In the genomic region with DNA sequence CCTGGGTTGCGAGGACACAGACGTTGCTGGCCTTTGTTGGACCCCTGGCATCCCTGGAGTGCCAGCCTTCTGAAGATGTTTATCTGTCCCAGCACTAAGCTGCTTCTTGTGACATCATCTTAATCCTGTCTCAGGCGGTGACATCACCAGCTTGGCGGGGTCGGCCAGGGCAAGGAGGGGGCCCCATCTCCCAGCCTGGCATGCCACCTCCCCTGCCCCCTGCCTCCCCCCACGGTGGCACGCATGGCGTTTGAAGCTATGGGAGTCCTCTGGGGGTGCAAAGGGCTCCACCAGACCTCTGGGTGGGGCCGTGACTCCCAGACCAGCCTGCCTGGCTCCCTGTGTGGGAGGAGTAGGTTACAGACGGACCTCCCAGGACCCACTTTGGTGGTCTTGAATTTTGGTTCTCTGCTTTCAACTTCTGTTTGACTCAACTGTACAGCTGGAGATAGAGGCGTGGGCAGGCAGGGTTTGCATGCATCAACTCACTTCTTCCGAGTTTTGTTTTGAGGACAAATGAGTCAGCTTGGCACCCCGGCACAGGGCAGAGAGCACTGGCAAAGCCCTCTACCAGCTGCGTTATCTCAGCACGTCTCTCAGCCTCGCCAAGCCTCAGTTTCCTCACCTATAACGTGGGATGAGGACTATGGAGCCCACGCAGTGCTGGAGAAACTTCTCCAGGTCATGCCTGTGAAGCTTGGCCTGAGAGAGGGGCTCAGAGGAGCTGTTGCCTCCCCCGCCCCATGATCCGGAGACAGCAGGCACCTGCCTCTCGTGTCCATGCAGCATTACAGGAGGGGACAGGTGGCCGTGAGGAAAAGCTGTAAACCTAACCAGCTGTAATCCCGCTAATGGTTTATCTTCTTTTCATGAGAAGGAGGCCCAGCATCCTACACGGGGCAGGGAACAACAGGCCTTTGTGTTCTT, we compare ENCODE assay signal across 11 cellular contexts. TPM values are rescaled to one million over a fixed set of nuclear protein-coding genes. Genes with fewer than 3 reads are reported as not detected.
A peak's percentile ranks its signal among the peaks of the same experiment; 100 is the strongest.
DNase-seq lines count a peak whose midpoint lies in the region; ATAC-seq, FAIRE-seq and TF ChIP-seq lines count a peak whose summit lies in the region.
"Had no signal": no experiment of that assay in that cellular context is flagged by ENCODE, and none has a peak within 500 bp of the region (broad histone marks: within the 10 kb centered on the region; RNA-seq: fewer than 3 reads in every experiment).

No MANE protein-coding gene starts in this region.

- H4K91ac ChIP-seq in neuronal stem cell (ENCODE audit: low read depth, low read length, poor library complexity) = no peak overlapping the region

- peak overlapping the region; percentile 62 for H3K18ac ChIP-seq in neuronal stem cell (ENCODE audit: low read length)

- H4K8ac ChIP-seq in neuronal stem cell (ENCODE audit: low read depth, low read length) = no peak overlapping the region

- no peaks in the 10 kb centered on the region for H3K36me3 Mint-ChIP-seq in HFFc6 (ENCODE audit: low read depth)
- no peaks in the 10 kb centered on the region for H3K36me3 Mint-ChIP-seq in CD14-positive monocyte
- H3K36me3 Mint-ChIP-seq: IgD-negative memory B cell had no signal

- H2AFZ ChIP-seq in neuronal stem cell (ENCODE audit: low read length) = peak overlapping the region; percentile 36

- peak overlapping the region; percentile 76 for H2AK5ac ChIP-seq in neuronal stem cell (ENCODE audit: low read depth, low read length)

- no peak overlapping the region for H3K4ac ChIP-seq in neuronal stem cell (ENCODE audit: low read length)

- peak overlapping the region; percentile 24 for H3K9ac ChIP-seq in neuronal stem cell (ENCODE audit: low read depth, low read length, poor library complexity)

- H3K4me3 ChIP-seq in bronchial epithelial cell (ENCODE audit: low read depth, low read length) (no peak overlapping the region), neuronal stem cell (ENCODE audit: low read length in 2 of 2) (no peak overlapping the region)

- WGBS in neuronal stem cell (ENCODE audit: extremely low coverage in 2 of 2, insufficient read length in 2 of 2, insufficient replicate concordance in 1 of 2), 2 donors = no CpG with 5 or more reads among the region's 24 CpGs

- peak overlapping the region; percentile 76 for H2BK15ac ChIP-seq in neuronal stem cell (ENCODE audit: low read length)

- H3K79me1 ChIP-seq in neuronal stem cell (ENCODE audit: low read depth, low read length) = peaks cover 1% of the 10 kb centered on the region

- H3K4me1 Mint-ChIP-seq in HFFc6 (ENCODE audit: low read depth) = peaks cover 81% of the 10 kb centered on the region
- peaks cover 2% of the 10 kb centered on the region for H3K4me1 Mint-ChIP-seq in CD14-positive monocyte

- H3K14ac ChIP-seq in neuronal stem cell (ENCODE audit: low read length) = no peak overlapping the region

- H3K27ac ChIP-seq in neuronal stem cell (replicated peaks; ENCODE audit: low read length) = no peak overlapping the region

- no peak overlapping the region for H3K4me2 ChIP-seq in neuronal stem cell (ENCODE audit: insufficient read depth, low read length, poor library complexity, severe bottlenecking)

- ATAC-seq in GM21737 (IDR thresholded peaks at IDR 0.05; ENCODE audit: unreplicated experiment) = no peak

- H3K27me3 ChIP-seq in bronchial epithelial cell (ENCODE audit: control insufficient read depth, insufficient read depth, low read length) (peaks cover 3% of the 10 kb centered on the region), neuronal stem cell (ENCODE audit: control insufficient read depth in 3 of 3, insufficient read depth in 3 of 3, low read depth in 1 of 3, low read length in 3 of 3) (peaks cover 0 to 17% (median 0%) of the 10 kb centered on the region in 3 experiments)

- no peak overlapping the region for H3K23ac ChIP-seq in neuronal stem cell (ENCODE audit: low read depth, low read length, poor library complexity)

- peaks cover 3% of the 10 kb centered on the region; the same call in 1 of the 2 replicates for H3K27me3 Mint-ChIP-seq in HFFc6 (ENCODE audit: insufficient read depth)
- H3K27me3 Mint-ChIP-seq in CD14-positive monocyte (ENCODE audit: low read depth in 3 of 3) = peaks cover 24 to 38% (median 28%) of the 10 kb centered on the region in 3 donors

- H3K9me3 ChIP-seq in neuronal stem cell (replicated peaks in 1 of 2; ENCODE audit: control insufficient read depth in 2 of 2, insufficient read depth in 1 of 2, low read depth in 1 of 2, low read length in 2 of 2) = no peaks in the 10 kb centered on the region

- H3K27ac Mint-ChIP-seq in HFFc6 (peak overlapping the region; percentile 86; the same call in 1 of the 2 replicates), CD14-positive monocyte (no peak overlapping the region)
- H3K27ac Mint-ChIP-seq: IgD-negative memory B cell had no signal

- intact Hi-C loops in CD14-positive monocyte (cut with micrococcal nuclease) = no loop called here

- H3K4me3 Mint-ChIP-seq in HFFc6 (no peak overlapping the region), CD14-positive monocyte (no peak overlapping the region)

- peak; percentile 33 for DNase-seq in NCI-H748 (lab: John Stamatoyannopoulos, UW; ENCODE audit: unreplicated experiment)
- no peak for DNase-seq in NCI-H748 treated with DMSO at 0.1 percent for 48 hours (lab: John Stamatoyannopoulos, UW)
- no peak for DNase-seq in HFFc6
- DNase-seq in bronchial epithelial cell (ENCODE audit: low read depth) = peak; percentile 47
- no peak for DNase-seq in neuronal stem cell (ENCODE audit: low spot score)
- DNase-seq in CD14-positive monocyte (ENCODE audit: low spot score) = no peak
- DNase-seq in nucleus accumbens (lab: John Stamatoyannopoulos, UW) = no peak
- DNase-seq: NCI-H2227 treated with DMSO at 0.1 percent for 48 hours had no signal

- no peak for FAIRE-seq in bronchial epithelial cell (lab: Jason Lieb, UNC)

- TF ChIP-seq CTCF in HFFc6 (IDR thresholded peaks at IDR 0.05) = no peak
- TF ChIP-seq CTCF in bronchial epithelial cell (IDR thresholded peaks at IDR 0.05; ENCODE audit: insufficient read depth, low read length, severe bottlenecking) = no peak
- TF ChIP-seq CTCF in CD14-positive monocyte (IDR thresholded peaks at IDR 0.05) = no peak

- H2BK120ac ChIP-seq in neuronal stem cell (ENCODE audit: low read depth, low read length) = peak overlapping the region; percentile 52

- H3K36me3 ChIP-seq in bronchial epithelial cell (ENCODE audit: control insufficient read depth, insufficient read depth, low read length) (no peaks in the 10 kb centered on the region), neuronal stem cell (replicated peaks in 1 of 2; ENCODE audit: control insufficient read depth in 2 of 2, insufficient read depth in 2 of 2, low read length in 2 of 2) (no peaks in the 10 kb centered on the region)

- H2BK5ac ChIP-seq in neuronal stem cell (ENCODE audit: low read length) = peak overlapping the region; percentile 47

- H2BK12ac ChIP-seq in neuronal stem cell (ENCODE audit: low read length) = no peak overlapping the region

- peaks cover 15 to 31% of the 10 kb centered on the region in 2 donors for H3K4me1 ChIP-seq in neuronal stem cell (ENCODE audit: control insufficient read depth in 2 of 2, insufficient read depth in 1 of 2, low read depth in 1 of 2, low read length in 2 of 2)

- H3K9me3 Mint-ChIP-seq in HFFc6 (no peaks in the 10 kb centered on the region), CD14-positive monocyte (no peaks in the 10 kb centered on the region)
- H3K9me3 Mint-ChIP-seq: nephron had no signal

RNA-seq across cellular contexts. Expression of gene EML1, which starts 38.8 kb away (rescaled TPM):
- total RNA-seq in HFFc6 (2021; fragmentation: NEBNext Ultra II Directional; extraction: Animal tissue kit (Norgen Biotek cat#: 25700)) = 10 to 100 TPM; 13.2 to 27.6 (median 22.2) TPM
- total RNA-seq in bronchial epithelial cell = 1.8 and 6.0 TPM in 2 replicates
- polyA plus RNA-seq in neuronal stem cell (2013, experiment 1 of 2) = 17.5 TPM
- polyA plus RNA-seq in neuronal stem cell (2013, experiment 2 of 2) = 17.5 TPM
- polyA plus RNA-seq in CD14-positive monocyte = not detected
- polyA plus RNA-seq: IgD-negative memory B cell had no signal

Comparison
In these comparisons a context has a peak if more than half of its experiments do, and no peak if none do; other contexts are left out.
1. DNase-seq: peak in NCI-H748 (single experiment) and bronchial epithelial cell (single experiment); none in NCI-H748 treated with DMSO at 0.1 percent for 48 hours (single experiment), HFFc6 (single experiment), neuronal stem cell (single experiment), CD14-positive monocyte (single experiment) and nucleus accumbens (0 of 56).